ENCODE assay signal across 8 cellular contexts in the genomic region with DNA sequence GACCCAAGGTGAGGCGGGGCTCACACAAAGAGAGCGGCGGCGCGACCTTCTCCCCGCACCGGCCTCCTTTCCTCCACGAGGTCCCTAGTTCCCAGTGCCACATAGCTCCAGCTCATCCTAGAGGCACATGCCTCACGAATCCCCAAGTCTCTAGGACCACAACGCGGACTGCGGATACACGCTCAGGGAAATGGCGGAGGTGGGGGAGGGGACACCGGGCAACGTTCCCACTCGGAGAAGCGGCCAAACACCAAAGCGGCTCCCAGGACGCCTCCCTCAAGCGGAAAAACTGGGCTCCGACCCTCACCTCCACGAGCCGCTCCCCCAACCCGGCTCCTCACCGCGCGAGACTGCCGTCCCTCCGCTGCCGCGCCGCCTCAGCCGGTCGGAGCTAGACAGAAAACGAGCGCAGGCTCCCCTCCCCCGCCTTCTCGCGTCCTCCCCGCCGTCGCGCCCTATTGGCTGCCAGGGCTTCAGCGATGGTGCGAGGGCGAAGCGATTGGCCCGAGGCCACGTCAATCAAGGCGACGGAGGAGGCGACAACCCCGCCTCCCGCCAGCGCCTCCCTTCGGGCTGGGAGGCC. TPM values are rescaled to one million over a fixed set of nuclear protein-coding genes. Genes with fewer than 3 reads are reported as not detected.
DNase-seq lines count a peak whose midpoint lies in the region; ATAC-seq and TF ChIP-seq lines count a peak whose summit lies in the region.

Gene HNRNPK, minus strand, starts transcription at position 404 of the 583 bp plus-strand sequence. CDS start 1,963 bp downstream, outside the sequence.

- DNase-seq in ACHN: peak; percentile 97
- DNase-seq in NCI-H2171 treated with DMSO at 0.1 percent for 48 hours (lab: John Stamatoyannopoulos, UW): peak; percentile 95
- DNase-seq in T47D (ENCODE audit: low read depth in 1 of 2, low spot score in 1 of 2): peak; percentile 93 to 97

- H3K4me1 ChIP-seq in iPS-18a (ENCODE audit: control insufficient read depth, low read depth, low read length) (peaks cover 23% of the 10 kb centered on the region), skeletal muscle satellite cell (ENCODE audit: control insufficient read depth, insufficient read depth, low read length) (peaks cover 20% of the 10 kb centered on the region)

- H3K4me2 ChIP-seq in skeletal muscle satellite cell (ENCODE audit: low read length): peak within 1 kb of the TSS; percentile 94

- H3K36me3 ChIP-seq in iPS-18a (ENCODE audit: control insufficient read depth, low read depth, low read length): peaks cover 42% of the 10 kb centered on the region
- H3K36me3 ChIP-seq in skeletal muscle satellite cell (ENCODE audit: insufficient read depth, low read length): peaks cover 44% of the 10 kb centered on the region

- ATAC-seq in GM18870 (IDR thresholded peaks at IDR 0.05; ENCODE audit: unreplicated experiment): peak; percentile 78
- peak; percentile 87 for ATAC-seq in HG03108 (IDR thresholded peaks at IDR 0.05; ENCODE audit: unreplicated experiment)

- peak within 1 kb of the TSS; percentile 100 for H3K9ac ChIP-seq in iPS-18a (ENCODE audit: low read length)
- H3K9ac ChIP-seq in skeletal muscle satellite cell (ENCODE audit: low read depth, low read length): peak within 1 kb of the TSS; percentile 100

- in situ Hi-C loops in ACHN (cut with HindIII; ENCODE audit: low pct_ligation_motif_present, low pct_unique_long_range_greater_than_20kb, low sequenced_read_pairs) (no loop called here), T47D (cut with HindIII; ENCODE audit: low pct_unique_long_range_greater_than_20kb, low sequenced_read_pairs) (no loop called here)

- H3K9me3 ChIP-seq in iPS-18a (ENCODE audit: control insufficient read depth, low read depth, low read length) (no peaks in the 10 kb centered on the region), skeletal muscle satellite cell (replicated peaks; ENCODE audit: low read length) (no peaks in the 10 kb centered on the region)

- H3K27me3 ChIP-seq in iPS-18a (ENCODE audit: control insufficient read depth, insufficient read depth, low read length): no peaks in the 10 kb centered on the region
- H3K27me3 ChIP-seq in skeletal muscle satellite cell (ENCODE audit: control insufficient read depth, insufficient read depth, low read length): no peaks in the 10 kb centered on the region

- H3K27ac ChIP-seq in VCaP: peak within 1 kb of the TSS; percentile 98
- peak within 1 kb of the TSS; percentile 100 for H3K27ac ChIP-seq in iPS-18a (ENCODE audit: low read length)

- no peak for TF ChIP-seq CTCF in VCaP (conservative IDR thresholded peaks at IDR 0.05)

- H3K4me3 ChIP-seq in iPS-18a (ENCODE audit: low read length) (peak within 1 kb of the TSS; percentile 98), skeletal muscle satellite cell (ENCODE audit: low read length) (peak within 1 kb of the TSS; percentile 96)

RNA-seq across cellular contexts. Expression of gene HNRNPK, which starts in this region (rescaled TPM):
- total RNA-seq in skeletal muscle satellite cell (2012; rRNA removed): 440 and 471 TPM in 2 replicates

Comparison
In these comparisons a context has a peak if more than half of its experiments do, and no peak if none do; other contexts are left out.
1. Peak in every context shown above with its lines: DNase-seq, ATAC-seq, H3K4me3 ChIP-seq and H3K27ac ChIP-seq.